1 cellular context compared by ENCODE assay signal in the genomic region with DNA sequence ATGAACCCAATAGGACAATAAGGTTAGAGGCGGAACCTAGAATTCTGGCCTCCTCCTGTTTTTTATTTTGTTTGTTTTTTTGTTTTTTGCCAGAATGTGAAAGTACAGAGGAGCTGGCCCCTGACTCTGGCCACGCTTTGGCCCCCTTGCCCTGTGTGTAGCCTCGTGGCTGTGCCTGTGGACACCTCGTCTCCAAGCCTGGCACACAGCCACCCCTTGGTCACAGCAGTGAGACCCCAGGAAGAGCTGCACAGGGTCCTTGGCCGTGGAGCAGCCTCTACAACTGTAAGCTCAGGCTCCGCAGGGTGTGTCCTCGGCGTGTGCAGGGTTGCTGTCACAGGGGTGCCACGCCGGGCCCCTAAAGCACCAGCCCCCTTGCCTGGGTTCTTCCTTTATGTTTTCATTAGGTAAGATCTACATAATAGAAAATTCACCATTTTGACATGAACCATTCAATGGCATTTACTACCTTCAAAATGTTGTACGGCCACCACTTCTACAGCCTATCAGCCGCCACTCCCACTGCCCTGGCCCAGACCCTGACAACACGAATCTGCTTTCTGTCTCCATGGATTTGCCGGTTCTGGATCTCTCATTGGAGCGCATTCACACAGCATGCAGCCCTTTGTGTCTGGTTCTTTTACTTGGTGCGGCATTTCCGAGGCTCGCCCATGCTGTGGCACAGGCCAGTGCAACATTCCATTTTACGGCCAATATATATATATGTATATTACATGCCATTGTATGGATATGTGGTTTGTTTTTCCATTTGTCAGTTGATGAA.
TF ChIP-seq lines count a peak whose summit lies in the region.

No MANE protein-coding gene starts in this region.

TF ChIP-seq in WTC11, 78 proteins besides CTCF, POLR2A, EP300 and RAD21 (continued from another document):
- TF ChIP-seq, protein P1, sequence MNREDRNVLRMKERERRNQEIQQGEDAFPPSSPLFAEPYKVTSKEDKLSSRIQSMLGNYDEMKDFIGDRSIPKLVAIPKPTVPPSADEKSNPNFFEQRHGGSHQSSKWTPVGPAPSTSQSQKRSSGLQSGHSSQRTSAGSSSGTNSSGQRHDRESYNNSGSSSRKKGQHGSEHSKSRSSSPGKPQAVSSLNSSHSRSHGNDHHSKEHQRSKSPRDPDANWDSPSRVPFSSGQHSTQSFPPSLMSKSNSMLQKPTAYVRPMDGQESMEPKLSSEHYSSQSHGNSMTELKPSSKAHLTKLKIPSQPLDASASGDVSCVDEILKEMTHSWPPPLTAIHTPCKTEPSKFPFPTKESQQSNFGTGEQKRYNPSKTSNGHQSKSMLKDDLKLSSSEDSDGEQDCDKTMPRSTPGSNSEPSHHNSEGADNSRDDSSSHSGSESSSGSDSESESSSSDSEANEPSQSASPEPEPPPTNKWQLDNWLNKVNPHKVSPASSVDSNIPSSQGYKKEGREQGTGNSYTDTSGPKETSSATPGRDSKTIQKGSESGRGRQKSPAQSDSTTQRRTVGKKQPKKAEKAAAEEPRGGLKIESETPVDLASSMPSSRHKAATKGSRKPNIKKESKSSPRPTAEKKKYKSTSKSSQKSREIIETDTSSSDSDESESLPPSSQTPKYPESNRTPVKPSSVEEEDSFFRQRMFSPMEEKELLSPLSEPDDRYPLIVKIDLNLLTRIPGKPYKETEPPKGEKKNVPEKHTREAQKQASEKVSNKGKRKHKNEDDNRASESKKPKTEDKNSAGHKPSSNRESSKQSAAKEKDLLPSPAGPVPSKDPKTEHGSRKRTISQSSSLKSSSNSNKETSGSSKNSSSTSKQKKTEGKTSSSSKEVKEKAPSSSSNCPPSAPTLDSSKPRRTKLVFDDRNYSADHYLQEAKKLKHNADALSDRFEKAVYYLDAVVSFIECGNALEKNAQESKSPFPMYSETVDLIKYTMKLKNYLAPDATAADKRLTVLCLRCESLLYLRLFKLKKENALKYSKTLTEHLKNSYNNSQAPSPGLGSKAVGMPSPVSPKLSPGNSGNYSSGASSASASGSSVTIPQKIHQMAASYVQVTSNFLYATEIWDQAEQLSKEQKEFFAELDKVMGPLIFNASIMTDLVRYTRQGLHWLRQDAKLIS (CRISPR knock-in tag; IDR thresholded peaks at IDR 0.05; ENCODE audit: borderline replicate concordance) = no peak
- TF ChIP-seq, protein P2, sequence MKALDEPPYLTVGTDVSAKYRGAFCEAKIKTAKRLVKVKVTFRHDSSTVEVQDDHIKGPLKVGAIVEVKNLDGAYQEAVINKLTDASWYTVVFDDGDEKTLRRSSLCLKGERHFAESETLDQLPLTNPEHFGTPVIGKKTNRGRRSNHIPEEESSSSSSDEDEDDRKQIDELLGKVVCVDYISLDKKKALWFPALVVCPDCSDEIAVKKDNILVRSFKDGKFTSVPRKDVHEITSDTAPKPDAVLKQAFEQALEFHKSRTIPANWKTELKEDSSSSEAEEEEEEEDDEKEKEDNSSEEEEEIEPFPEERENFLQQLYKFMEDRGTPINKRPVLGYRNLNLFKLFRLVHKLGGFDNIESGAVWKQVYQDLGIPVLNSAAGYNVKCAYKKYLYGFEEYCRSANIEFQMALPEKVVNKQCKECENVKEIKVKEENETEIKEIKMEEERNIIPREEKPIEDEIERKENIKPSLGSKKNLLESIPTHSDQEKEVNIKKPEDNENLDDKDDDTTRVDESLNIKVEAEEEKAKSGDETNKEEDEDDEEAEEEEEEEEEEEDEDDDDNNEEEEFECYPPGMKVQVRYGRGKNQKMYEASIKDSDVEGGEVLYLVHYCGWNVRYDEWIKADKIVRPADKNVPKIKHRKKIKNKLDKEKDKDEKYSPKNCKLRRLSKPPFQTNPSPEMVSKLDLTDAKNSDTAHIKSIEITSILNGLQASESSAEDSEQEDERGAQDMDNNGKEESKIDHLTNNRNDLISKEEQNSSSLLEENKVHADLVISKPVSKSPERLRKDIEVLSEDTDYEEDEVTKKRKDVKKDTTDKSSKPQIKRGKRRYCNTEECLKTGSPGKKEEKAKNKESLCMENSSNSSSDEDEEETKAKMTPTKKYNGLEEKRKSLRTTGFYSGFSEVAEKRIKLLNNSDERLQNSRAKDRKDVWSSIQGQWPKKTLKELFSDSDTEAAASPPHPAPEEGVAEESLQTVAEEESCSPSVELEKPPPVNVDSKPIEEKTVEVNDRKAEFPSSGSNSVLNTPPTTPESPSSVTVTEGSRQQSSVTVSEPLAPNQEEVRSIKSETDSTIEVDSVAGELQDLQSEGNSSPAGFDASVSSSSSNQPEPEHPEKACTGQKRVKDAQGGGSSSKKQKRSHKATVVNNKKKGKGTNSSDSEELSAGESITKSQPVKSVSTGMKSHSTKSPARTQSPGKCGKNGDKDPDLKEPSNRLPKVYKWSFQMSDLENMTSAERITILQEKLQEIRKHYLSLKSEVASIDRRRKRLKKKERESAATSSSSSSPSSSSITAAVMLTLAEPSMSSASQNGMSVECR (CRISPR knock-in tag; IDR thresholded peaks at IDR 0.05; ENCODE audit: borderline replicate concordance) = no peak
- TF ChIP-seq, protein P3, sequence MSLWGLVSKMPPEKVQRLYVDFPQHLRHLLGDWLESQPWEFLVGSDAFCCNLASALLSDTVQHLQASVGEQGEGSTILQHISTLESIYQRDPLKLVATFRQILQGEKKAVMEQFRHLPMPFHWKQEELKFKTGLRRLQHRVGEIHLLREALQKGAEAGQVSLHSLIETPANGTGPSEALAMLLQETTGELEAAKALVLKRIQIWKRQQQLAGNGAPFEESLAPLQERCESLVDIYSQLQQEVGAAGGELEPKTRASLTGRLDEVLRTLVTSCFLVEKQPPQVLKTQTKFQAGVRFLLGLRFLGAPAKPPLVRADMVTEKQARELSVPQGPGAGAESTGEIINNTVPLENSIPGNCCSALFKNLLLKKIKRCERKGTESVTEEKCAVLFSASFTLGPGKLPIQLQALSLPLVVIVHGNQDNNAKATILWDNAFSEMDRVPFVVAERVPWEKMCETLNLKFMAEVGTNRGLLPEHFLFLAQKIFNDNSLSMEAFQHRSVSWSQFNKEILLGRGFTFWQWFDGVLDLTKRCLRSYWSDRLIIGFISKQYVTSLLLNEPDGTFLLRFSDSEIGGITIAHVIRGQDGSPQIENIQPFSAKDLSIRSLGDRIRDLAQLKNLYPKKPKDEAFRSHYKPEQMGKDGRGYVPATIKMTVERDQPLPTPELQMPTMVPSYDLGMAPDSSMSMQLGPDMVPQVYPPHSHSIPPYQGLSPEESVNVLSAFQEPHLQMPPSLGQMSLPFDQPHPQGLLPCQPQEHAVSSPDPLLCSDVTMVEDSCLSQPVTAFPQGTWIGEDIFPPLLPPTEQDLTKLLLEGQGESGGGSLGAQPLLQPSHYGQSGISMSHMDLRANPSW (CRISPR knock-in tag; conservative IDR thresholded peaks at IDR 0.05; ENCODE audit: low read depth) = no peak
- TF ChIP-seq ZNF423 (CRISPR knock-in tag; IDR thresholded peaks at IDR 0.05) = no peak
- TF ChIP-seq, protein P4, sequence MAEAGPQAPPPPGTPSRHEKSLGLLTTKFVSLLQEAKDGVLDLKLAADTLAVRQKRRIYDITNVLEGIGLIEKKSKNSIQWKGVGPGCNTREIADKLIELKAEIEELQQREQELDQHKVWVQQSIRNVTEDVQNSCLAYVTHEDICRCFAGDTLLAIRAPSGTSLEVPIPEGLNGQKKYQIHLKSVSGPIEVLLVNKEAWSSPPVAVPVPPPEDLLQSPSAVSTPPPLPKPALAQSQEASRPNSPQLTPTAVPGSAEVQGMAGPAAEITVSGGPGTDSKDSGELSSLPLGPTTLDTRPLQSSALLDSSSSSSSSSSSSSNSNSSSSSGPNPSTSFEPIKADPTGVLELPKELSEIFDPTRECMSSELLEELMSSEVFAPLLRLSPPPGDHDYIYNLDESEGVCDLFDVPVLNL (CRISPR knock-in tag; IDR thresholded peaks at IDR 0.05; ENCODE audit: borderline replicate concordance, low read depth) = no peak
- no peak for TF ChIP-seq MYBL2 (CRISPR knock-in tag; IDR thresholded peaks at IDR 0.05)
- TF ChIP-seq, protein P5, sequence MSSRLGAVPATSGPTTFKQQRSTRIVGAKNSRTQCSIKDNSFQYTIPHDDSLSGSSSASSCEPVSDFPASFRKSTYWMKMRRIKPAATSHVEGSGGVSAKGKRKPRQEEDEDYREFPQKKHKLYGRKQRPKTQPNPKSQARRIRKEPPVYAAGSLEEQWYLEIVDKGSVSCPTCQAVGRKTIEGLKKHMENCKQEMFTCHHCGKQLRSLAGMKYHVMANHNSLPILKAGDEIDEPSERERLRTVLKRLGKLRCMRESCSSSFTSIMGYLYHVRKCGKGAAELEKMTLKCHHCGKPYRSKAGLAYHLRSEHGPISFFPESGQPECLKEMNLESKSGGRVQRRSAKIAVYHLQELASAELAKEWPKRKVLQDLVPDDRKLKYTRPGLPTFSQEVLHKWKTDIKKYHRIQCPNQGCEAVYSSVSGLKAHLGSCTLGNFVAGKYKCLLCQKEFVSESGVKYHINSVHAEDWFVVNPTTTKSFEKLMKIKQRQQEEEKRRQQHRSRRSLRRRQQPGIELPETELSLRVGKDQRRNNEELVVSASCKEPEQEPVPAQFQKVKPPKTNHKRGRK (CRISPR knock-in tag; IDR thresholded peaks at IDR 0.05; ENCODE audit: borderline replicate concordance) = no peak
- no peak for TF ChIP-seq TEAD1 (CRISPR knock-in tag; IDR thresholded peaks at IDR 0.05)
- TF ChIP-seq TP53 (CRISPR knock-in tag; IDR thresholded peaks at IDR 0.05) = no peak
- no peak for TF ChIP-seq NR3C1 (CRISPR knock-in tag; conservative IDR thresholded peaks at IDR 0.05; ENCODE audit: low read depth)
- TF ChIP-seq, protein P6, sequence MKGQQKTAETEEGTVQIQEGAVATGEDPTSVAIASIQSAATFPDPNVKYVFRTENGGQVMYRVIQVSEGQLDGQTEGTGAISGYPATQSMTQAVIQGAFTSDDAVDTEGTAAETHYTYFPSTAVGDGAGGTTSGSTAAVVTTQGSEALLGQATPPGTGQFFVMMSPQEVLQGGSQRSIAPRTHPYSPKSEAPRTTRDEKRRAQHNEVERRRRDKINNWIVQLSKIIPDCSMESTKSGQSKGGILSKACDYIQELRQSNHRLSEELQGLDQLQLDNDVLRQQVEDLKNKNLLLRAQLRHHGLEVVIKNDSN (CRISPR knock-in tag; IDR thresholded peaks at IDR 0.05) = no peak
- no peak for TF ChIP-seq ETV6 (CRISPR knock-in tag; IDR thresholded peaks at IDR 0.05)
